Comparison of ENCODE assay signal across 8 cellular contexts in genomic region chr18:48902023-48902855, GRCh38. TPM values are rescaled to one million over a fixed set of nuclear protein-coding genes. Genes with fewer than 3 reads are reported as not detected.
A peak's percentile ranks its signal among the peaks of the same experiment; 100 is the strongest.
DNase-seq lines count a peak whose midpoint lies in the region; ATAC-seq and TF ChIP-seq lines count a peak whose summit lies in the region.

No MANE protein-coding gene starts in this region.

- peak; percentile 96 for DNase-seq in COR-L47 (lab: John Stamatoyannopoulos, UW)
- peak; percentile 95 for DNase-seq in NCI-H146 (lab: John Stamatoyannopoulos, UW)
- peak; percentile 79 to 96 (median 88) for DNase-seq in body of pancreas
- peak in 36 of 49 donors; percentile 17 to 90 (median 55) for DNase-seq in substantia nigra (lab: John Stamatoyannopoulos, UW)
- no peak for DNase-seq in NCI-H2107 treated with DMSO at 0.1 percent for 48 hours (lab: John Stamatoyannopoulos, UW; ENCODE audit: unreplicated experiment)

- intact Hi-C loops in body of pancreas (cut with DNase I), result no loop called here

- H3K9me3 ChIP-seq in body of pancreas, result peaks cover 0 to 5% (median 0%) of the 10 kb centered on the region in 3 donors

- ATAC-seq in body of pancreas (peak; percentile 87), HG03196 (IDR thresholded peaks at IDR 0.05; ENCODE audit: unreplicated experiment) (no peak), GM18511 (IDR thresholded peaks at IDR 0.05; ENCODE audit: unreplicated experiment) (no peak)

- peak in 1 of 3 donors; percentile 13 for TF ChIP-seq POLR2A in body of pancreas (IDR thresholded peaks at IDR 0.05)

- no peak overlapping the region for H3K4me3 ChIP-seq in body of pancreas

- H3K4me1 ChIP-seq in body of pancreas, result peaks cover 15% of the 10 kb centered on the region

- TF ChIP-seq CTCF in body of pancreas (IDR thresholded peaks at IDR 0.05), result no peak

- peak overlapping the region; percentile 32 to 81 (median 67) for H3K27ac ChIP-seq in body of pancreas
- peak overlapping the region; percentile 40 for H3K27ac ChIP-seq in layer of hippocampus (ENCODE audit: low read depth, low read length)
- H3K27ac ChIP-seq in substantia nigra (ENCODE audit: low read depth, low read length, poor library complexity, severe bottlenecking), result peak overlapping the region; percentile 36

- no peaks in the 10 kb centered on the region for H3K27me3 ChIP-seq in body of pancreas
- H3K27me3 ChIP-seq in layer of hippocampus (ENCODE audit: control insufficient read depth, insufficient read depth, low read length), result no peaks in the 10 kb centered on the region

- 45 to 61% methylated on average over 8 to 26 of the region's 27 CpGs for WGBS in body of pancreas, 2 donors

- no peaks in the 10 kb centered on the region for H3K36me3 ChIP-seq in body of pancreas (replicated peaks in 1 of 2; ENCODE audit: insufficient read depth in 1 of 2, low read depth in 2 of 2)

RNA-seq across cellular contexts. Expression of gene SMAD7, which starts 48.5 kb away (rescaled TPM):
- 10 to 100 TPM; 23.3 to 44.5 TPM for total RNA-seq in body of pancreas
